Comparison of ENCODE assay signal across 9 cellular contexts in the genomic region with DNA sequence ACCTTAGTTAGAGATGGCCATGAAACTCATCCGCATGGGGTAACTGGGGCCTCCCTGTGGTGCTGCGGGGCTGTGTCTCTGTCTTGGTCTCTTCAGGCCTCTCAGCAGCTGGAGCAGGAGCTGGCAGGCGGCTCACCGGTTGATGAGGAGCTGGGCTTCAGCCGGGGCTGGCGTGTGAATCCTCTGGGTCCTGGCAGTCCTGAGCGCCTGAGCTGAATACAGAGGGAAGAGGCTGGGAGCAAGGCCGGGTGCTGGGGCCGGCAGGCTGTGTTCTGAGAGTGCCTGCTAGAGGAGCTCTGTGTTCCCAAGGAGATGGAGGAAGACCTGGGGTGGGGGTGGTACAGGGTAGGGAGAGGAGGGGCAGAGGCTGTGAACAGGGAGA. TPM values are rescaled to one million over a fixed set of nuclear protein-coding genes. Genes with fewer than 3 reads are reported as not detected.
A peak's percentile ranks its signal among the peaks of the same experiment; 100 is the strongest.
DNase-seq lines count a peak whose midpoint lies in the region; ATAC-seq and TF ChIP-seq lines count a peak whose summit lies in the region.
"Not testable (repeated sequence)": the region's sequence is repeated elsewhere in the genome, so short reads cannot be mapped to it uniquely, and the experiment has no call there.
"Had no signal": no experiment of that assay in that cellular context is flagged by ENCODE, and none has a peak within 500 bp of the region (broad histone marks: within the 10 kb centered on the region; RNA-seq: fewer than 3 reads in every experiment).

No MANE protein-coding gene starts in this region.

- peak overlapping the region; percentile 77 for H3K27ac ChIP-seq in BLaER1
- H3K27ac ChIP-seq in DOHH2 (ENCODE audit: low read depth, low read length): peak overlapping the region; percentile 70
- peak overlapping the region; percentile 21 for H3K27ac ChIP-seq in naive thymus-derived CD4-positive, alpha-beta T cell (ENCODE audit: low read depth, low read length)

- DNase-seq in T-cell; activated CD4-positive, alpha-beta memory T cell treated with anti-CD3 and anti-CD28 coated beads, Interleukin-2, amount 10 ng/mL, durations not matched to agents 7 days and 5 days; activated T-helper 2 cell treated with anti-CD3 and anti-CD28 coated beads, Interferon-gamma antibody, Interleukin-2, Interleukin-4, amounts not matched to agents 10 μg/mL and 5 μg/mL and 100 μg/mL, durations not matched to agents 14 hours and 24 hours and 36 hours (ENCODE audit: low spot score); central memory CD8-positive, alpha-beta T cell (ENCODE audit: low spot score in 2 of 2); naive thymus-derived CD4-positive, alpha-beta T cell; stimulated activated naive CD8-positive, alpha-beta T cell treated with anti-CD3 and anti-CD28 coated beads, Interleukin-15, amount 100 ng/mL, for 72 hours: not testable (repeated sequence)

- peaks cover 29% of the 10 kb centered on the region; the same call in 1 of the 2 replicates for H4K20me1 ChIP-seq in BLaER1
- H4K20me1 ChIP-seq in DOHH2 (ENCODE audit: control insufficient read depth, insufficient read depth, low read depth, low read length): not testable (repeated sequence)

- H3K9ac ChIP-seq in BLaER1: peak overlapping the region; percentile 50; the same call in 1 of the 2 replicates

- H3K9me3 Mint-ChIP-seq in T-cell; activated CD4-positive, alpha-beta memory T cell treated with anti-CD3 and anti-CD28 coated beads, Interleukin-2, amount 10 ng/mL, durations not matched to agents 7 days and 5 days; activated T-helper 2 cell treated with anti-CD3 and anti-CD28 coated beads, Interferon-gamma antibody, Interleukin-2, Interleukin-4, amounts not matched to agents 10 μg/mL and 5 μg/mL and 100 μg/mL, durations not matched to agents 14 hours and 24 hours and 36 hours; central memory CD8-positive, alpha-beta T cell; naive thymus-derived CD4-positive, alpha-beta T cell; stimulated activated naive CD8-positive, alpha-beta T cell treated with anti-CD3 and anti-CD28 coated beads, Interleukin-15, amount 100 ng/mL, for 72 hours: not testable (repeated sequence)

- peaks cover 79% of the 10 kb centered on the region for H3K4me1 ChIP-seq in BLaER1
- peaks cover 51% of the 10 kb centered on the region for H3K4me1 ChIP-seq in DOHH2 (ENCODE audit: control insufficient read depth, low read length)
- H3K4me1 ChIP-seq in naive thymus-derived CD4-positive, alpha-beta T cell (ENCODE audit: control insufficient read depth in 2 of 2, insufficient read depth in 2 of 2, low read length in 2 of 2): peaks cover 25 to 46% of the 10 kb centered on the region in 2 donors

- intact Hi-C loops in activated T-helper 2 cell treated with anti-CD3 and anti-CD28 coated beads, Interferon-gamma antibody, Interleukin-2, Interleukin-4, amounts not matched to agents 10 μg/mL and 5 μg/mL and 100 μg/mL, durations not matched to agents 14 hours and 24 hours and 36 hours (cut with micrococcal nuclease): loop anchor here (5.0 to 10.0 kb wide), 2 partner anchors 97 to 449 kb away; partner anchors contain the start of gene CLUAP1
- intact Hi-C loops in naive thymus-derived CD4-positive, alpha-beta T cell (cut with micrococcal nuclease): not testable (repeated sequence)

- peak overlapping the region; percentile 84 to 93 for H3K27ac Mint-ChIP-seq in T-cell
- H3K27ac Mint-ChIP-seq in activated CD4-positive, alpha-beta memory T cell treated with anti-CD3 and anti-CD28 coated beads, Interleukin-2, amount 10 ng/mL, durations not matched to agents 7 days and 5 days: peak overlapping the region; percentile 96
- H3K27ac Mint-ChIP-seq in activated T-helper 2 cell treated with anti-CD3 and anti-CD28 coated beads, Interferon-gamma antibody, Interleukin-2, Interleukin-4, amounts not matched to agents 10 μg/mL and 5 μg/mL and 100 μg/mL, durations not matched to agents 14 hours and 24 hours and 36 hours: peak overlapping the region; percentile 68
- peak overlapping the region; percentile 83 for H3K27ac Mint-ChIP-seq in central memory CD8-positive, alpha-beta T cell (ENCODE audit: low read depth)
- peak overlapping the region in 4 of 9 donors; percentile 67 to 93 (median 74) for H3K27ac Mint-ChIP-seq in naive thymus-derived CD4-positive, alpha-beta T cell
- peak overlapping the region in 1 of 2 donors; percentile 90 for H3K27ac Mint-ChIP-seq in stimulated activated naive CD8-positive, alpha-beta T cell treated with anti-CD3 and anti-CD28 coated beads, Interleukin-15, amount 100 ng/mL, for 72 hours

- POLR2A ChIA-PET in T-cell (lab: Charles Lee): not testable (repeated sequence)
- POLR2A ChIA-PET in activated CD4-positive, alpha-beta memory T cell treated with anti-CD3 and anti-CD28 coated beads, Interleukin-2, amount 10 ng/mL, durations not matched to agents 7 days and 5 days (lab: Charles Lee): interaction anchor here (0.7 to 6.1 kb wide), 9 partner anchors 8 to 103 kb away, joined by 3 to 96 read pairs (median 3); partner anchors contain the start of gene MMP25
- POLR2A ChIA-PET in naive thymus-derived CD4-positive, alpha-beta T cell (lab: Charles Lee): interaction anchor here (1.0 to 1.7 kb wide), 2 partner anchors 8 to 10 kb away, joined by 3 to 5 read pairs; partner anchors contain the start of gene IL32

- not testable (repeated sequence) for H3K27me3 ChIP-seq in BLaER1; DOHH2 (ENCODE audit: control insufficient read depth, low read length); naive thymus-derived CD4-positive, alpha-beta T cell (ENCODE audit: control insufficient read depth in 2 of 2, insufficient read depth in 2 of 2, low read length in 2 of 2)

- not testable (repeated sequence) for TF ChIP-seq CTCF in DOHH2 (IDR thresholded peaks at IDR 0.05; ENCODE audit: low read depth, low read length, poor library complexity, severe bottlenecking)

- not testable (repeated sequence) for H3K9me2 ChIP-seq in DOHH2 (replicated peaks; ENCODE audit: control insufficient read depth, low read length)

- H3K27me3 Mint-ChIP-seq in T-cell; activated CD4-positive, alpha-beta memory T cell treated with anti-CD3 and anti-CD28 coated beads, Interleukin-2, amount 10 ng/mL, durations not matched to agents 7 days and 5 days; activated T-helper 2 cell treated with anti-CD3 and anti-CD28 coated beads, Interferon-gamma antibody, Interleukin-2, Interleukin-4, amounts not matched to agents 10 μg/mL and 5 μg/mL and 100 μg/mL, durations not matched to agents 14 hours and 24 hours and 36 hours (ENCODE audit: low read depth); central memory CD8-positive, alpha-beta T cell; naive thymus-derived CD4-positive, alpha-beta T cell; stimulated activated naive CD8-positive, alpha-beta T cell treated with anti-CD3 and anti-CD28 coated beads, Interleukin-15, amount 100 ng/mL, for 72 hours: not testable (repeated sequence)

- CTCF ChIA-PET in T-cell (lab: Charles Lee): not testable (repeated sequence)
- CTCF ChIA-PET in activated CD4-positive, alpha-beta memory T cell treated with anti-CD3 and anti-CD28 coated beads, Interleukin-2, amount 10 ng/mL, durations not matched to agents 7 days and 5 days (lab: Charles Lee): interaction anchor here (0.9 to 6.3 kb wide), 5 partner anchors 19 to 73 kb away, joined by 3 to 177 read pairs (median 5); no protein-coding TSS in a partner anchor
- CTCF ChIA-PET in naive thymus-derived CD4-positive, alpha-beta T cell (lab: Charles Lee): interaction anchor here (13.9 kb wide), 1 partner anchor 74 kb away, joined by 244 read pairs; the partner anchor contains the start of gene ZNF213

- H3K79me2 ChIP-seq in DOHH2 (ENCODE audit: control insufficient read depth, low read length): not testable (repeated sequence)

- peak overlapping the region; percentile 99 for H3K4me2 ChIP-seq in BLaER1
- H3K4me2 ChIP-seq in DOHH2 (ENCODE audit: low read length): peak overlapping the region; percentile 80

- H3F3A ChIP-seq in DOHH2 (ENCODE audit: control insufficient read depth, insufficient read depth): not testable (repeated sequence)

- peaks cover 43 to 62% (median 49%) of the 10 kb centered on the region in 3 donors for H3K4me1 Mint-ChIP-seq in T-cell
- peaks cover 77% of the 10 kb centered on the region for H3K4me1 Mint-ChIP-seq in activated CD4-positive, alpha-beta memory T cell treated with anti-CD3 and anti-CD28 coated beads, Interleukin-2, amount 10 ng/mL, durations not matched to agents 7 days and 5 days
- H3K4me1 Mint-ChIP-seq in activated T-helper 2 cell treated with anti-CD3 and anti-CD28 coated beads, Interferon-gamma antibody, Interleukin-2, Interleukin-4, amounts not matched to agents 10 μg/mL and 5 μg/mL and 100 μg/mL, durations not matched to agents 14 hours and 24 hours and 36 hours (ENCODE audit: low read depth): peaks cover 66% of the 10 kb centered on the region
- peaks cover 52% of the 10 kb centered on the region for H3K4me1 Mint-ChIP-seq in central memory CD8-positive, alpha-beta T cell
- peaks cover 23 to 67% (median 51%) of the 10 kb centered on the region in 7 donors for H3K4me1 Mint-ChIP-seq in naive thymus-derived CD4-positive, alpha-beta T cell
- H3K4me1 Mint-ChIP-seq in stimulated activated naive CD8-positive, alpha-beta T cell treated with anti-CD3 and anti-CD28 coated beads, Interleukin-15, amount 100 ng/mL, for 72 hours: peaks cover 75% of the 10 kb centered on the region

- peaks cover 13% of the 10 kb centered on the region for H3K36me3 Mint-ChIP-seq in T-cell
- H3K36me3 Mint-ChIP-seq in activated CD4-positive, alpha-beta memory T cell treated with anti-CD3 and anti-CD28 coated beads, Interleukin-2, amount 10 ng/mL, durations not matched to agents 7 days and 5 days (ENCODE audit: low read depth): peaks cover 77% of the 10 kb centered on the region
- peaks cover 55% of the 10 kb centered on the region for H3K36me3 Mint-ChIP-seq in activated T-helper 2 cell treated with anti-CD3 and anti-CD28 coated beads, Interferon-gamma antibody, Interleukin-2, Interleukin-4, amounts not matched to agents 10 μg/mL and 5 μg/mL and 100 μg/mL, durations not matched to agents 14 hours and 24 hours and 36 hours (ENCODE audit: low read depth)
- H3K36me3 Mint-ChIP-seq in central memory CD8-positive, alpha-beta T cell (ENCODE audit: insufficient read depth): not testable (repeated sequence)
- peaks cover 0 to 54% (median 3%) of the 10 kb centered on the region in 5 donors for H3K36me3 Mint-ChIP-seq in naive thymus-derived CD4-positive, alpha-beta T cell

- not testable (repeated sequence) for ATAC-seq in T-cell (replicated peaks in 1 of 4); central memory CD8-positive, alpha-beta T cell (replicated peaks; ENCODE audit: extremely low read depth, poor library complexity, severe bottlenecking); naive thymus-derived CD4-positive, alpha-beta T cell; stimulated activated naive CD8-positive, alpha-beta T cell treated with anti-CD3 and anti-CD28 coated beads, Interleukin-15, amount 100 ng/mL, for 72 hours

- H3K4me3 Mint-ChIP-seq in T-cell: peak overlapping the region; percentile 24 to 88 (median 37)
- peak overlapping the region; percentile 64 for H3K4me3 Mint-ChIP-seq in activated CD4-positive, alpha-beta memory T cell treated with anti-CD3 and anti-CD28 coated beads, Interleukin-2, amount 10 ng/mL, durations not matched to agents 7 days and 5 days
- H3K4me3 Mint-ChIP-seq in activated T-helper 2 cell treated with anti-CD3 and anti-CD28 coated beads, Interferon-gamma antibody, Interleukin-2, Interleukin-4, amounts not matched to agents 10 μg/mL and 5 μg/mL and 100 μg/mL, durations not matched to agents 14 hours and 24 hours and 36 hours (ENCODE audit: low read depth): peak overlapping the region; percentile 63
- peak overlapping the region; percentile 66 for H3K4me3 Mint-ChIP-seq in central memory CD8-positive, alpha-beta T cell
- H3K4me3 Mint-ChIP-seq in naive thymus-derived CD4-positive, alpha-beta T cell: peak overlapping the region in 6 of 10 donors; percentile 10 to 90 (median 54)
- H3K4me3 Mint-ChIP-seq in stimulated activated naive CD8-positive, alpha-beta T cell treated with anti-CD3 and anti-CD28 coated beads, Interleukin-15, amount 100 ng/mL, for 72 hours: peak overlapping the region; percentile 61 to 71

- H3K4me3 ChIP-seq in BLaER1; naive thymus-derived CD4-positive, alpha-beta T cell (ENCODE audit: low read length): not testable (repeated sequence)
- peak overlapping the region; percentile 65 for H3K4me3 ChIP-seq in DOHH2 (ENCODE audit: low read length)

- H3K36me3 ChIP-seq in BLaER1; DOHH2 (ENCODE audit: control insufficient read depth, low read length): not testable (repeated sequence)
- H3K36me3 ChIP-seq in naive thymus-derived CD4-positive, alpha-beta T cell (ENCODE audit: control insufficient read depth in 2 of 3, insufficient read depth in 3 of 3, low read length in 3 of 3): peaks cover 0 to 10% (median 0%) of the 10 kb centered on the region in 3 experiments

- H3K9me3 ChIP-seq in BLaER1; DOHH2 (ENCODE audit: control insufficient read depth, insufficient read depth, low read length); naive thymus-derived CD4-positive, alpha-beta T cell (ENCODE audit: control insufficient read depth in 2 of 3, low read length in 3 of 3): not testable (repeated sequence)

RNA-seq across cellular contexts. Expression of gene MMP25, which starts 9.4 kb away (rescaled TPM):
- 1 to 10 TPM; 1.6 to 9.6 (median 4.1) TPM for total RNA-seq in T-cell
- 100 to 1,000 TPM; 112 to 117 TPM for total RNA-seq in activated CD4-positive, alpha-beta memory T cell treated with anti-CD3 and anti-CD28 coated beads, Interleukin-2, amount 10 ng/mL, durations not matched to agents 7 days and 5 days
- 7.7 TPM in 2 replicates for total RNA-seq in activated T-helper 2 cell treated with anti-CD3 and anti-CD28 coated beads, Interferon-gamma antibody, Interleukin-2, Interleukin-4, amounts not matched to agents 10 μg/mL and 5 μg/mL and 100 μg/mL, durations not matched to agents 14 hours and 24 hours and 36 hours
- 10 to 100 TPM in 2 of 5 experiments, 1 to 10 TPM in 1, under 1 TPM in 2; 0.73 to 64.4 (median 3.7) TPM for total RNA-seq in naive thymus-derived CD4-positive, alpha-beta T cell
- polyA plus RNA-seq in naive thymus-derived CD4-positive, alpha-beta T cell: under 1 TPM; 0.64 to 0.93 TPM

RNA-seq across cellular contexts. Expression of gene IL32, which starts 9.7 kb away (rescaled TPM):
- 1,000 to 10,000 TPM in 2 of 5 donors, 100 to 1,000 TPM in 3; 736 to 1,200 (median 999) TPM for total RNA-seq in T-cell
- total RNA-seq in activated CD4-positive, alpha-beta memory T cell treated with anti-CD3 and anti-CD28 coated beads, Interleukin-2, amount 10 ng/mL, durations not matched to agents 7 days and 5 days: 1,000 to 10,000 TPM; 4,131 to 4,213 TPM
- total RNA-seq in activated T-helper 2 cell treated with anti-CD3 and anti-CD28 coated beads, Interferon-gamma antibody, Interleukin-2, Interleukin-4, amounts not matched to agents 10 μg/mL and 5 μg/mL and 100 μg/mL, durations not matched to agents 14 hours and 24 hours and 36 hours: 773 and 798 TPM in 2 replicates
- total RNA-seq in naive thymus-derived CD4-positive, alpha-beta T cell: 1,000 to 10,000 TPM in 1 of 5 experiments, 100 to 1,000 TPM in 4; 351 to 3,697 (median 587) TPM
- polyA plus RNA-seq in naive thymus-derived CD4-positive, alpha-beta T cell: 1,000 to 10,000 TPM; 1,418 to 1,605 TPM

RNA-seq across cellular contexts. Expression of gene BICDL2, which starts 19.0 kb away (rescaled TPM):
- under 1 TPM in 3 of 5 donors, not detected in 2; 0.13 to 0.16 (median 0.15) TPM for total RNA-seq in T-cell
- total RNA-seq in activated CD4-positive, alpha-beta memory T cell treated with anti-CD3 and anti-CD28 coated beads, Interleukin-2, amount 10 ng/mL, durations not matched to agents 7 days and 5 days: 1 to 10 TPM; 1.4 to 1.9 TPM
- total RNA-seq in activated T-helper 2 cell treated with anti-CD3 and anti-CD28 coated beads, Interferon-gamma antibody, Interleukin-2, Interleukin-4, amounts not matched to agents 10 μg/mL and 5 μg/mL and 100 μg/mL, durations not matched to agents 14 hours and 24 hours and 36 hours: 0.71 and 0.84 TPM in 2 replicates
- total RNA-seq in naive thymus-derived CD4-positive, alpha-beta T cell: 1 to 10 TPM in 1 of 5 experiments, not detected in 4; 1.0 TPM
- not detected for polyA plus RNA-seq in naive thymus-derived CD4-positive, alpha-beta T cell
- total RNA-seq: CD8-positive, alpha-beta T cell had no signal

RNA-seq across cellular contexts. Expression of gene THOC6, which starts 31.9 kb away (rescaled TPM):
- total RNA-seq in T-cell: 10 to 100 TPM; 23.7 to 32.8 (median 31.7) TPM
- 10 to 100 TPM; 42.4 TPM for total RNA-seq in activated CD4-positive, alpha-beta memory T cell treated with anti-CD3 and anti-CD28 coated beads, Interleukin-2, amount 10 ng/mL, durations not matched to agents 7 days and 5 days
- total RNA-seq in activated T-helper 2 cell treated with anti-CD3 and anti-CD28 coated beads, Interferon-gamma antibody, Interleukin-2, Interleukin-4, amounts not matched to agents 10 μg/mL and 5 μg/mL and 100 μg/mL, durations not matched to agents 14 hours and 24 hours and 36 hours: 59.0 and 59.1 TPM in 2 replicates
- 10 to 100 TPM; 25.3 to 55.5 (median 26.0) TPM for total RNA-seq in naive thymus-derived CD4-positive, alpha-beta T cell
- 10 to 100 TPM; 46.3 to 60.6 TPM for polyA plus RNA-seq in naive thymus-derived CD4-positive, alpha-beta T cell

RNA-seq across cellular contexts. Expression of gene HCFC1R1, which starts 32.0 kb away (rescaled TPM):
- 10 to 100 TPM; 11.4 to 25.9 (median 22.3) TPM for total RNA-seq in T-cell
- 10 to 100 TPM; 37.0 to 43.3 TPM for total RNA-seq in activated CD4-positive, alpha-beta memory T cell treated with anti-CD3 and anti-CD28 coated beads, Interleukin-2, amount 10 ng/mL, durations not matched to agents 7 days and 5 days
- 29.9 and 30.3 TPM in 2 replicates for total RNA-seq in activated T-helper 2 cell treated with anti-CD3 and anti-CD28 coated beads, Interferon-gamma antibody, Interleukin-2, Interleukin-4, amounts not matched to agents 10 μg/mL and 5 μg/mL and 100 μg/mL, durations not matched to agents 14 hours and 24 hours and 36 hours
- 10 to 100 TPM; 11.5 to 29.6 (median 14.9) TPM for total RNA-seq in naive thymus-derived CD4-positive, alpha-beta T cell
- 10 to 100 TPM; 12.0 to 24.6 TPM for polyA plus RNA-seq in naive thymus-derived CD4-positive, alpha-beta T cell

Comparison
In these comparisons a context has a peak if more than half of its experiments do, and no peak if none do; other contexts are left out.
1. H3K27ac ChIP-seq: peak in every context shown above with its lines; median percentile 77 in BLaER1; 70 in DOHH2; 21 in naive thymus-derived CD4-positive, alpha-beta T cell.